In the genomic region with DNA sequence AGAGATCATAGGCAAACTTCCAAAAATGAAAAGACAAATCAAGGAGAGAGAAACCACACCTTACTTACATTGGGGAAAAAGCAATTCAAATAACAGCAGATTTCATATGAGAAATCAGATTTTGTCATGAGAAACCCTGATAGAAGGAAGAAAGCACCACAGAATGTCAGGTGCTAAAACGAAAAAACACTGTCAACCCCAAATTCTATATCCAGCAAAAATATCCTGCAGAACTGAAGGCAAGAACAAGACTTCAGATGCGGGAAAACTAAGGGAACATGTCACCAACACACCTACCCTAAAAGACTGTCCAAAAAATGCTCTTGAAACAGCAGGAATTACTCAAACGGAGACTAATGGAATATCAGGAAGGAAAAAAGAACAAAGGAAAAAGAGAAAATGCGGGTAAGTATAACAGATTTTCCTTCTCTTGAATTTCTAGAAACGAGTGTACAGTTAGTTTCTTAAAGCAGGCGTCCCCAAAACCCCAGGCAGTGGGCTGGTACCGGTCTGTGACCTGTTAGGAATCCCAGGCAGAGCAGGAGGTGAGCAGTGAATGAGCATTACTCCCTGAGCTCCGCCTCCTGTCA, we compare ENCODE assay signal across 24 cellular contexts. TPM values are rescaled to one million over a fixed set of nuclear protein-coding genes. Genes with fewer than 3 reads are reported as not detected.
DNase-seq lines count a peak whose midpoint lies in the region; ATAC-seq, FAIRE-seq and TF ChIP-seq lines count a peak whose summit lies in the region.
"Had no signal": no experiment of that assay in that cellular context is flagged by ENCODE, and none has a peak within 500 bp of the region (broad histone marks: within the 10 kb centered on the region; RNA-seq: fewer than 3 reads in every experiment).

No MANE protein-coding gene starts in this region.

- H3K27me3 ChIP-seq in neural progenitor cell: peaks cover 23% of the 10 kb centered on the region
- H3K27me3 ChIP-seq: SJCRH30 had no signal

- peaks cover 11% of the 10 kb centered on the region for H3K9me3 ChIP-seq in neural progenitor cell (ENCODE audit: low read depth)
- H3K9me3 ChIP-seq: SJCRH30 had no signal

- no peaks in the 10 kb centered on the region for H3K27me3 Mint-ChIP-seq in Calu3 (ENCODE audit: unreplicated experiment)
- H3K27me3 Mint-ChIP-seq in neural progenitor cell (ENCODE audit: insufficient read depth, low read depth): peaks cover 12% of the 10 kb centered on the region

- TF ChIP-seq CTCF in Calu3 (IDR thresholded peaks at IDR 0.05; ENCODE audit: unreplicated experiment): no peak
- TF ChIP-seq CTCF in neural progenitor cell (IDR thresholded peaks at IDR 0.05): no peak

- peaks cover 30% of the 10 kb centered on the region for H3F3A ChIP-seq in neural progenitor cell (ENCODE audit: low read depth)

- no peaks in the 10 kb centered on the region for H3K36me3 ChIP-seq in neural progenitor cell
- H3K36me3 ChIP-seq: SJCRH30 had no signal

- CTCF ChIA-PET in Calu3 (lab: Charles Lee): no interaction called here

- H4K20me1 ChIP-seq in neural progenitor cell (ENCODE audit: low read depth): no peaks in the 10 kb centered on the region

- no peak overlapping the region for H3K4me2 ChIP-seq in neural progenitor cell

- H3K4me3 ChIP-seq in neural progenitor cell: no peak overlapping the region
- H3K4me3 ChIP-seq: SJCRH30 had no signal

- no TSS peak for BruUV-seq in Calu3 (replicated peaks; lab: Mats Ljungman, UMichigan)

- peaks cover 33% of the 10 kb centered on the region for H3K36me3 Mint-ChIP-seq in Calu3 (ENCODE audit: insufficient read depth, unreplicated experiment)
- peaks cover 10% of the 10 kb centered on the region for H3K36me3 Mint-ChIP-seq in neural progenitor cell

- intact Hi-C loops in Calu3 (cut with micrococcal nuclease; ENCODE audit: unreplicated experiment): loop anchor here (5.0 kb wide), 1 partner anchor 287 kb away; no protein-coding TSS in a partner anchor

- no peak for ATAC-seq in GM18517 (IDR thresholded peaks at IDR 0.05; ENCODE audit: unreplicated experiment)
- ATAC-seq: Panc1 had no signal

- no peaks in the 10 kb centered on the region for H3K79me2 ChIP-seq in neural progenitor cell (ENCODE audit: low read depth)

- no peak overlapping the region for H3K4me3 Mint-ChIP-seq in Calu3 (ENCODE audit: low read depth, unreplicated experiment)
- peak overlapping the region; percentile 10 for H3K4me3 Mint-ChIP-seq in neural progenitor cell
- H3K4me3 Mint-ChIP-seq: HFFc6 had no signal

- no peak overlapping the region for H2AFZ ChIP-seq in neural progenitor cell (replicated peaks)

- H3K4me1 Mint-ChIP-seq in Calu3 (ENCODE audit: low read depth, unreplicated experiment) (peaks cover 22% of the 10 kb centered on the region), neural progenitor cell (peaks cover 24% of the 10 kb centered on the region)

- peaks cover 22% of the 10 kb centered on the region for H3K4me1 ChIP-seq in neural progenitor cell

- no peak for FAIRE-seq in RCC 7860 (lab: Jason Lieb, UNC)

- DNase-seq in NCI-H748 (lab: John Stamatoyannopoulos, UW; ENCODE audit: unreplicated experiment) (peak; percentile 30), NCI-H748 treated with DMSO at 0.1 percent for 48 hours (lab: John Stamatoyannopoulos, UW) (no peak), Calu3 (no peak), erythroblast (lab: John Stamatoyannopoulos, UW) (peak; percentile 21 to 25), neural progenitor cell (ENCODE audit: low spot score) (no peak), RCC 7860 (ENCODE audit: low spot score) (no peak)
- DNase-seq: 8988T; AML-193; C1 segment of cervical spinal cord; CD8-positive, alpha-beta memory T cell; EL; H7; HFFc6; KBM-7; NCI-H1092 treated with DMSO at 0.1 percent for 48 hours; NCI-H1436 treated with DMSO at 0.1 percent for 48 hours; NCI-H1930; NCI-H2227 treated with DMSO at 0.1 percent for 48 hours; NCI-H510A; NCI-H774; NK-92 treated with Interleukin-12 subunit alpha and Interleukin-12 subunit beta, amount 100 ng/mL, for 24 hours; SJCRH30 had no signal

- peaks cover 10% of the 10 kb centered on the region for H3K9me3 Mint-ChIP-seq in Calu3 (ENCODE audit: low read depth, unreplicated experiment)
- peaks cover 27% of the 10 kb centered on the region for H3K9me3 Mint-ChIP-seq in neural progenitor cell

- H3K27ac ChIP-seq in neural progenitor cell: no peak overlapping the region
- H3K27ac ChIP-seq: SJCRH30 had no signal

- TF ChIP-seq POLR2A in erythroblast (IDR thresholded peaks at IDR 0.05; ENCODE audit: low read length): no peak

- H3K27ac Mint-ChIP-seq in Calu3 (ENCODE audit: unreplicated experiment) (peak overlapping the region; percentile 71), neural progenitor cell (no peak overlapping the region)
- H3K27ac Mint-ChIP-seq: HFFc6 had no signal

- H3K9ac ChIP-seq in neural progenitor cell: no peak overlapping the region

RNA-seq across cellular contexts. Expression of gene ID2, which starts 7.3 kb away (rescaled TPM):
- total RNA-seq in Calu3 (2022) (77.8 and 92.5 TPM in 2 replicates), neural progenitor cell (ENCODE audit: low replicate concordance) (140 and 224 TPM in 2 replicates)

Comparison
In these comparisons a context has a peak if more than half of its experiments do, and no peak if none do; other contexts are left out.
1. DNase-seq: peak in NCI-H748 (single experiment) and erythroblast (2 of 2); none in NCI-H748 treated with DMSO at 0.1 percent for 48 hours (single experiment), Calu3 (single experiment), neural progenitor cell (single experiment) and RCC 7860 (single experiment).